14 cellular contexts compared by ENCODE assay signal in the genomic region with DNA sequence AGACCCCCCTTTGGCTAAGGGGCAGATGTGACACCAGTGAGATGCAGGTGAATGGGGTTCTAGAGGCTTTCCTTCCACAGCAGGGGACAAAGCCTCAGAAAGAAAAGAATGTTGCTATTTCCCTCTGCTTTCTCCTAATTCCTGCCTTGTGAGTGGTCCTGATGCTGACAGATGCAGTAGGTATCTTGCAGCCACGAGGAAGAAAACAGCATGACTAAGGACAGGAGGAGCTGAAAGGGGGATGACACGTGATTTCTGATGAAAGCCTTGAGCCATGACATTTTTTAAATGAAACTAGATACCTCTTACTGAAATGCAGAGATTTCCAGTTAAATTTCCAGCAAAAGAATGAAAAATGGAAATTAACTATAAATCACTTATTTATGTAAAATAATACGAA.
DNase-seq lines count a peak whose midpoint lies in the region; ATAC-seq and TF ChIP-seq lines count a peak whose summit lies in the region.
"Had no signal": no experiment of that assay in that cellular context is flagged by ENCODE, and none has a peak within 500 bp of the region (broad histone marks: within the 10 kb centered on the region; RNA-seq: fewer than 3 reads in every experiment).

No MANE protein-coding gene starts in this region.

- TF ChIP-seq CTCF in fibroblast of the aortic adventitia (IDR thresholded peaks at IDR 0.05; ENCODE audit: insufficient read depth, low read length) (no peak), heart left ventricle (IDR thresholded peaks at IDR 0.05) (no peak)

- H3K9me3 ChIP-seq in SJCRH30 (replicated peaks) = no peaks in the 10 kb centered on the region; the same call in 1 of the 2 replicates
- H3K9me3 ChIP-seq in heart left ventricle = no peaks in the 10 kb centered on the region

- no peaks in the 10 kb centered on the region for H3K27me3 ChIP-seq in SJCRH30
- no peaks in the 10 kb centered on the region for H3K27me3 ChIP-seq in heart left ventricle

- DNase-seq in AG08396 (ENCODE audit: low spot score) (peak; percentile 29), HT1080 (ENCODE audit: low read depth) (peak; percentile 26), amniotic epithelial cell (ENCODE audit: low read depth) (peak; percentile 24), fibroblast of the aortic adventitia (ENCODE audit: low read depth) (peak; percentile 57), HK-2 (ENCODE audit: unreplicated experiment) (no peak), SJCRH30 (no peak), heart left ventricle (no peak)
- DNase-seq: ACHN; activated CD4-positive, alpha-beta T cell treated with anti-CD3 and anti-CD28 coated beads, Interleukin-2, amount 50 U/mL, for 4 hours; activated naive CD8-positive, alpha-beta T cell treated with anti-CD3 and anti-CD28 coated beads, Interleukin-2, amount 10 ng/mL, durations not matched to agents 7 days and 5 days; activated T-cell treated with anti-CD3 and anti-CD28 coated beads, Interleukin-2, amount 50 U/mL, for 24 hours; NCI-H2227 treated with DMSO at 0.1 percent for 48 hours; stimulated activated naive CD8-positive, alpha-beta T cell treated with anti-CD3 and anti-CD28 coated beads, Interleukin-15, Interleukin-2, amounts not matched to agents 100 U/mL and 50 U/mL, for 24 hours had no signal

- H3K27ac ChIP-seq in SJCRH30 (no peak overlapping the region), heart left ventricle (no peak overlapping the region)

- H3K4me1 ChIP-seq in SJCRH30 = peaks cover 20% of the 10 kb centered on the region
- H3K4me1 ChIP-seq in heart left ventricle = no peaks in the 10 kb centered on the region

- intact Hi-C loops in heart left ventricle (cut with DNase I) = no loop called here

- ATAC-seq in GM19035 (IDR thresholded peaks at IDR 0.05; ENCODE audit: unreplicated experiment) = no peak
- ATAC-seq in heart left ventricle = no peak
- ATAC-seq: stimulated activated naive CD8-positive, alpha-beta T cell treated with anti-CD3 and anti-CD28 coated beads, Interleukin-15, Interleukin-2, amounts not matched to agents 100 U/mL and 50 U/mL, for 24 hours had no signal

- H3K36me3 ChIP-seq in SJCRH30 (no peaks in the 10 kb centered on the region), heart left ventricle (no peaks in the 10 kb centered on the region)

- 58 to 76% (median 61%) methylated on average over 3 of the region's 3 CpGs for WGBS in heart left ventricle, 4 donors

- no peak overlapping the region for H3K4me3 ChIP-seq in fibroblast of the aortic adventitia (ENCODE audit: low read depth, low read length)
- H3K4me3 ChIP-seq in SJCRH30 = no peak overlapping the region
- H3K4me3 ChIP-seq in heart left ventricle = no peak overlapping the region

- no peak for TF ChIP-seq POLR2A in heart left ventricle (IDR thresholded peaks at IDR 0.05)

Comparison
In these comparisons a context has a peak if more than half of its experiments do, and no peak if none do; other contexts are left out.
1. DNase-seq: peak in AG08396 (single experiment), HT1080 (single experiment), amniotic epithelial cell (single experiment) and fibroblast of the aortic adventitia (single experiment); none in HK-2 (single experiment), SJCRH30 (0 of 2) and heart left ventricle (0 of 5).